In genomic region chr7:77181739-77182138, GRCh38 we compare ENCODE assay signal across 1 cellular context.
A peak's percentile ranks its signal among the peaks of the same experiment; 100 is the strongest.
TF ChIP-seq lines count a peak whose summit lies in the region.

No MANE protein-coding gene starts in this region.

TF ChIP-seq in HepG2, 621 proteins besides CTCF, POLR2A, EP300 and RAD21 (continued from another document and continues in another):
- TF ChIP-seq ZNF569 (CRISPR knock-in tag; IDR thresholded peaks at IDR 0.05; ENCODE audit: borderline replicate concordance) (no peak), ATF2 (CRISPR knock-in tag; IDR thresholded peaks at IDR 0.05) (no peak), RBM22 (optimal IDR thresholded peaks at IDR 0.05; ENCODE audit: low read length) (no peak), KLF16 (CRISPR knock-in tag; IDR thresholded peaks at IDR 0.05) (no peak), ZBTB14 (CRISPR knock-in tag; IDR thresholded peaks at IDR 0.05) (no peak), ZNF513 (CRISPR knock-in tag; conservative IDR thresholded peaks at IDR 0.05) (no peak), ZNF878 (CRISPR knock-in tag; IDR thresholded peaks at IDR 0.05) (no peak), IRF9 (CRISPR knock-in tag; IDR thresholded peaks at IDR 0.05; ENCODE audit: borderline replicate concordance) (no peak), NFAT5 (CRISPR knock-in tag; IDR thresholded peaks at IDR 0.05) (no peak), TEAD2 (CRISPR knock-in tag; IDR thresholded peaks at IDR 0.05) (no peak), HNF4A (CRISPR knock-in tag; IDR thresholded peaks at IDR 0.05) (peak; percentile 62), JUN (CRISPR knock-in tag; IDR thresholded peaks at IDR 0.05) (no peak), PHB2 (IDR thresholded peaks at IDR 0.05; ENCODE audit: partially characterized antibody) (no peak), ARID5B (CRISPR knock-in tag; IDR thresholded peaks at IDR 0.05) (peak; percentile 55; the same call in 1 of the 2 replicates), SOX13 (IDR thresholded peaks at IDR 0.05) (no peak), SOX13 (CRISPR knock-in tag; conservative IDR thresholded peaks at IDR 0.05 in 1 of 2, IDR thresholded peaks at IDR 0.05 in 1 of 2) (peak in 1 of 2 experiments; percentile 14; a peak in 1 of 4 replicates), XBP1 (CRISPR knock-in tag; IDR thresholded peaks at IDR 0.05) (no peak), MLX (CRISPR knock-in tag; IDR thresholded peaks at IDR 0.05) (no peak), ZNF350 (CRISPR knock-in tag; IDR thresholded peaks at IDR 0.05; ENCODE audit: borderline replicate concordance, low read depth) (no peak), ZNF556 (CRISPR knock-in tag; IDR thresholded peaks at IDR 0.05; ENCODE audit: borderline replicate concordance) (no peak), SOX5 (CRISPR knock-in tag; IDR thresholded peaks at IDR 0.05; ENCODE audit: borderline replicate concordance) (peak; percentile 21; the same call in 1 of the 2 replicates), ZNF343 (CRISPR knock-in tag; IDR thresholded peaks at IDR 0.05) (no peak), HOXA5 (CRISPR knock-in tag; IDR thresholded peaks at IDR 0.05) (no peak), ZFP36L2 (CRISPR knock-in tag; IDR thresholded peaks at IDR 0.05) (no peak), RBM39 (IDR thresholded peaks at IDR 0.05; ENCODE audit: low read depth, low read length, poor library complexity, severe bottlenecking) (no peak), CSRNP2 (CRISPR knock-in tag; conservative IDR thresholded peaks at IDR 0.05; ENCODE audit: low read depth) (no peak), EZH2 (conservative IDR thresholded peaks at IDR 0.05; ENCODE audit: low read depth, low read length) (no peak), HMGXB4 (CRISPR knock-in tag; IDR thresholded peaks at IDR 0.05; ENCODE audit: borderline replicate concordance in 1 of 2, low read depth in 1 of 2) (no peak), CHD2 (IDR thresholded peaks at IDR 0.05; ENCODE audit: low read depth, low read length) (no peak), NR0B2 (CRISPR knock-in tag; IDR thresholded peaks at IDR 0.05) (no peak), ZFP90 (CRISPR knock-in tag; IDR thresholded peaks at IDR 0.05; ENCODE audit: borderline replicate concordance) (no peak), FOXM1 (CRISPR knock-in tag; IDR thresholded peaks at IDR 0.05) (no peak), CEBPB (IDR thresholded peaks at IDR 0.05; ENCODE audit: borderline replicate concordance, low read depth, low read length) (peak; percentile 72; the same call in 1 of the 2 replicates), ZIK1 (CRISPR knock-in tag; IDR thresholded peaks at IDR 0.05; ENCODE audit: borderline replicate concordance, low read depth) (no peak), MTERF4 (CRISPR knock-in tag; IDR thresholded peaks at IDR 0.05) (no peak), ZBTB42 (CRISPR knock-in tag; IDR thresholded peaks at IDR 0.05) (no peak), KLF15 (CRISPR knock-in tag; IDR thresholded peaks at IDR 0.05; ENCODE audit: borderline replicate concordance) (no peak)
